ENCODE assay signal across 15 cellular contexts in the genomic region with DNA sequence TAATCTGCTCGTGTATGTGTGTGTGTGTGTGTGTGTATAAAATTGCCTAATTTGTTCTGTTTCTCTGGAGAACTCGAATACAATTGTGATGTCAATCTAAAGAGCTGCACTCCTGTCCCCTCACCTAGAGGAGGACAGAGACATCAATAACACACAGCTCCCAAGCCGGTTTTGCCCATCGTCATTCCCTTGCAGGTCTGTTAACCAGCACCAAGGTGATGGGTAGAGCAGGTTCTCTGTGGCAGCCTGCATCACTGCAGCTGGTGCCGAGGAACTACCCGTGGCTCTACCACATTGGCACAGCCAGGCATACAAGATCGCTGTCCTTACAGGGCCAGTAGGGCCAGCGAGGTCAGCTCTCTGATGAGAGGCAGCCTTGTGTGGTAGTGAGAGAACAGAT.
"Had no signal": no experiment of that assay in that cellular context is flagged by ENCODE, and none has a peak within 500 bp of the region (broad histone marks: within the 10 kb centered on the region; RNA-seq: fewer than 3 reads in every experiment).

No MANE protein-coding gene starts in this region.

- H3K27ac Mint-ChIP-seq: activated naive CD4-positive, alpha-beta T cell treated with anti-CD3 and anti-CD28 coated beads, Interleukin-2, amount 10 ng/mL, durations not matched to agents 7 days and 5 days; nephron had no signal

- ATAC-seq: left ventricle myocardium superior had no signal

- DNase-seq: activated CD4-positive, alpha-beta T cell treated with anti-CD3 and anti-CD28 coated beads, Interleukin-2, amount 50 U/mL, for 48 hours; activated CD8-positive, alpha-beta memory T cell treated with anti-CD3 and anti-CD28 coated beads, Interleukin-2, amount 50 U/mL, for 4 hours; central memory CD4-positive, alpha-beta T cell; cortex of kidney; effector CD4-positive, alpha-beta T cell; esophagus squamous epithelium; left ventricle myocardium superior; mesendoderm; nucleus accumbens; stimulated activated CD4-positive, alpha-beta T cell treated with anti-CD3 and anti-CD28 coated beads, Interleukin-2, amount 100 ng/mL, for 48 hours; stimulated activated naive CD4-positive, alpha-beta T cell; SW 1271; upper lobe of left lung had no signal

- H3K4me3 ChIP-seq: esophagus squamous epithelium, upper lobe of left lung had no signal

- H3K4me3 Mint-ChIP-seq: activated naive CD4-positive, alpha-beta T cell treated with anti-CD3 and anti-CD28 coated beads, Interleukin-2, amount 10 ng/mL, durations not matched to agents 7 days and 5 days; nephron had no signal

- H3K36me3 ChIP-seq: esophagus squamous epithelium, upper lobe of left lung had no signal

- H3K9me3 Mint-ChIP-seq: activated naive CD4-positive, alpha-beta T cell treated with anti-CD3 and anti-CD28 coated beads, Interleukin-2, amount 10 ng/mL, durations not matched to agents 7 days and 5 days; nephron had no signal

- H3K9me3 ChIP-seq: esophagus squamous epithelium, upper lobe of left lung had no signal

- H3K27me3 ChIP-seq: esophagus squamous epithelium, upper lobe of left lung had no signal
